Comparison of ENCODE assay signal across 13 cellular contexts in genomic region chr4:147772459-147772969, GRCh38. TPM values are rescaled to one million over a fixed set of nuclear protein-coding genes. Genes with fewer than 3 reads are reported as not detected.
DNase-seq lines count a peak whose midpoint lies in the region; ATAC-seq and TF ChIP-seq lines count a peak whose summit lies in the region.
"Had no signal": no experiment of that assay in that cellular context is flagged by ENCODE, and none has a peak within 500 bp of the region (broad histone marks: within the 10 kb centered on the region; RNA-seq: fewer than 3 reads in every experiment).

No MANE protein-coding gene starts in this region.

- H3K27ac ChIP-seq in esophagus (ENCODE audit: low read depth in 2 of 2, low read length in 1 of 2) = peak overlapping the region; percentile 18 to 37

- peaks cover 0 to 8% of the 10 kb centered on the region in 2 donors for H3K4me1 ChIP-seq in esophagus (ENCODE audit: control insufficient read depth in 2 of 2, insufficient read depth in 2 of 2, low read length in 1 of 2)

- TF ChIP-seq CTCF in AG10803 (conservative IDR thresholded peaks at IDR 0.05; ENCODE audit: low read length) = no peak

- ATAC-seq in HG03280 (IDR thresholded peaks at IDR 0.05; ENCODE audit: unreplicated experiment) = no peak
- ATAC-seq: stimulated activated naive CD8-positive, alpha-beta T cell treated with anti-CD3 and anti-CD28 coated beads, Interleukin-15, Interleukin-2, amounts not matched to agents 100 U/mL and 50 U/mL, for 24 hours had no signal

- DNase-seq in AG10803 (ENCODE audit: low read depth) (peak; percentile 86), NCI-H69 (lab: John Stamatoyannopoulos, UW) (peak; percentile 78), non-pigmented ciliary epithelial cell (ENCODE audit: low read depth) (peak; percentile 81), cortex of kidney (lab: John Stamatoyannopoulos, UW) (no peak), NK-92 (lab: John Stamatoyannopoulos, UW; ENCODE audit: unreplicated experiment) (no peak), UCSD-AML1 (lab: John Stamatoyannopoulos, UW; ENCODE audit: unreplicated experiment) (no peak)
- DNase-seq: activated CD4-positive, alpha-beta T cell treated with anti-CD3 and anti-CD28 coated beads, Interleukin-2, amount 50 U/mL, for 4 hours; Calu3; dorsolateral prefrontal cortex; NCI-H526; stimulated activated naive CD8-positive, alpha-beta T cell treated with anti-CD3 and anti-CD28 coated beads, Interleukin-15, Interleukin-2, amounts not matched to agents 100 U/mL and 50 U/mL, for 24 hours had no signal

- 22 to 45% methylated on average over 5 of the region's 5 CpGs for WGBS in esophagus, 2 donors

- no peaks in the 10 kb centered on the region for H3K27me3 ChIP-seq in esophagus (ENCODE audit: control insufficient read depth in 1 of 2, insufficient read depth in 2 of 2, low read length in 2 of 2)
- H3K27me3 ChIP-seq: dorsolateral prefrontal cortex had no signal

- H3K9me3 ChIP-seq in esophagus (ENCODE audit: control insufficient read depth in 2 of 2, insufficient read depth in 1 of 2, low read depth in 1 of 2, low read length in 1 of 2) = no peaks in the 10 kb centered on the region

- H3K4me3 ChIP-seq in AG10803 (ENCODE audit: low read length) (no peak overlapping the region), esophagus (ENCODE audit: low read depth in 1 of 2, low read length in 2 of 2) (peak overlapping the region in 1 of 2 donors; percentile 11)
- H3K4me3 ChIP-seq: dorsolateral prefrontal cortex had no signal

- no peaks in the 10 kb centered on the region for H3K36me3 ChIP-seq in esophagus (ENCODE audit: control insufficient read depth in 2 of 2, insufficient read depth in 2 of 2, low read length in 1 of 2)

RNA-seq across cellular contexts. Expression of gene ARHGAP10, which starts 40.6 kb away (rescaled TPM):
- polyA plus RNA-seq in esophagus = 10 to 100 TPM; 31.2 to 53.9 TPM

Comparison
In these comparisons a context has a peak if more than half of its experiments do, and no peak if none do; other contexts are left out.
1. DNase-seq: peak in AG10803 (single experiment), NCI-H69 (single experiment) and non-pigmented ciliary epithelial cell (single experiment); none in cortex of kidney (single experiment), NK-92 (single experiment) and UCSD-AML1 (single experiment).